Comparison of ENCODE assay signal across 10 cellular contexts in the genomic region with DNA sequence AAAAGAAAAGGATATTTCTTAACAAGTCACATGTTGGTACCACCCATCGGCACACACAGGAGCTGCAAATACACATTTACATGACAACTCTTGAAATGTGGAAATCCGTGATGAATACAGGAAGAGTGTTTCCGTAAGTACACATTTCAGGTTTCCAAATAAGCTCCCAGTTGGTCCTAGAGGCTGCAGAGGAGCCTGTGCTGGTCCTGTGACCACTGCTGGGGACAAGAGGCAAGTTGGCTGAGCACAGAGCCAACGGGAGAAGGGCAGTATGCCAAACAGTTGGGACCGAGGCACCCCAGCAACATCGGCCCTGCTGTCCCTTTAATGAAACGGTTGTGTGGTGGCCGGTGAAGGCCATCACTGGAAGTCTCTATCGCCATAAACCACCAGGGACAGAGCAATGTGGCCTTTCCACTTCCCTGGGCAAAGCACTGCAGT. TPM values are rescaled to one million over a fixed set of nuclear protein-coding genes. Genes with fewer than 3 reads are reported as not detected.
DNase-seq lines count a peak whose midpoint lies in the region; ATAC-seq and TF ChIP-seq lines count a peak whose summit lies in the region.
"Had no signal": no experiment of that assay in that cellular context is flagged by ENCODE, and none has a peak within 500 bp of the region (broad histone marks: within the 10 kb centered on the region; RNA-seq: fewer than 3 reads in every experiment).

No MANE protein-coding gene starts in this region.

- H4K20me1 ChIP-seq in OCI-LY3 (ENCODE audit: insufficient read depth, low read length), result no peaks in the 10 kb centered on the region

- no peak for TF ChIP-seq CTCF in OCI-LY3 (IDR thresholded peaks at IDR 0.05; ENCODE audit: low read depth, low read length)
- no peak for TF ChIP-seq CTCF in esophagus muscularis mucosa (IDR thresholded peaks at IDR 0.05)
- no peak for TF ChIP-seq CTCF in psoas muscle (IDR thresholded peaks at IDR 0.05)

- H3K27me3 ChIP-seq in OCI-LY3 (ENCODE audit: low read depth, low read length), result no peaks in the 10 kb centered on the region
- no peaks in the 10 kb centered on the region for H3K27me3 ChIP-seq in esophagus muscularis mucosa
- H3K27me3 ChIP-seq in psoas muscle (ENCODE audit: insufficient read depth in 3 of 3, low read length in 2 of 3), result no peaks in the 10 kb centered on the region

- 61% methylated on average over 5 of the region's 9 CpGs for WGBS in esophagus muscularis mucosa
- 23 to 43% (median 28%) methylated on average over 9 of the region's 9 CpGs for WGBS in psoas muscle, 3 donors

- no peak overlapping the region for H2AFZ ChIP-seq in OCI-LY3 (ENCODE audit: low read depth, low read length)

- in situ Hi-C loops in G401 (cut with HindIII; ENCODE audit: low sequenced_read_pairs), result no loop called here

- H3K4me1 ChIP-seq in OCI-LY3 (ENCODE audit: low read length), result peaks cover 54% of the 10 kb centered on the region
- H3K4me1 ChIP-seq in esophagus muscularis mucosa, result peaks cover 50 to 77% (median 63%) of the 10 kb centered on the region in 4 donors
- peaks cover 51% of the 10 kb centered on the region for H3K4me1 ChIP-seq in psoas muscle

- H3K9me3 ChIP-seq in OCI-LY3 (ENCODE audit: insufficient read depth, low read length) (no peaks in the 10 kb centered on the region), esophagus muscularis mucosa (no peaks in the 10 kb centered on the region), psoas muscle (no peaks in the 10 kb centered on the region)

- intact Hi-C loops in esophagus muscularis mucosa (cut with DNase I) (no loop called here), psoas muscle (cut with DNase I) (no loop called here)

- peak overlapping the region; percentile 66 for H3K27ac ChIP-seq in OCI-LY3 (ENCODE audit: low read length)
- H3K27ac ChIP-seq in esophagus muscularis mucosa (replicated peaks in 1 of 4), result peak overlapping the region in 3 of 4 donors; percentile 4 to 42 (median 26)
- peak overlapping the region; percentile 21 for H3K27ac ChIP-seq in psoas muscle

- H3K9ac ChIP-seq in OCI-LY3 (ENCODE audit: low read length), result peak overlapping the region; percentile 41

- H3K4me3 ChIP-seq in OCI-LY3 (ENCODE audit: low read length), result peak overlapping the region; percentile 43
- H3K4me3 ChIP-seq in esophagus muscularis mucosa, result no peak overlapping the region
- no peak overlapping the region for H3K4me3 ChIP-seq in psoas muscle

- H3K79me2 ChIP-seq in OCI-LY3 (ENCODE audit: low read length), result peaks cover 5% of the 10 kb centered on the region; the same call in 1 of the 2 replicates

- peaks cover 9% of the 10 kb centered on the region for H3K36me3 ChIP-seq in OCI-LY3 (replicated peaks; ENCODE audit: low read depth, low read length)
- peaks cover 5 to 35% (median 25%) of the 10 kb centered on the region in 4 donors for H3K36me3 ChIP-seq in esophagus muscularis mucosa
- H3K36me3 ChIP-seq in psoas muscle (ENCODE audit: insufficient read depth in 1 of 2, low read depth in 1 of 2), result peaks cover 0 to 7% of the 10 kb centered on the region in 2 donors

- ATAC-seq in psoas muscle (peak in 2 of 4 donors; percentile 9 to 10), HG03045 (IDR thresholded peaks at IDR 0.05; ENCODE audit: unreplicated experiment) (no peak)

- no peak for TF ChIP-seq POLR2A in esophagus muscularis mucosa (IDR thresholded peaks at IDR 0.05; ENCODE audit: low read depth)

- peak overlapping the region; percentile 75 for H3K4me2 ChIP-seq in OCI-LY3 (ENCODE audit: low read length)

- DNase-seq in G401 (ENCODE audit: low spot score), result peak; percentile 81
- DNase-seq in esophagus muscularis mucosa (ENCODE audit: extremely low spot score), result no peak
- no peak for DNase-seq in psoas muscle
- no peak for DNase-seq in stimulated activated CD4-positive, alpha-beta T cell treated with anti-CD3 and anti-CD28 coated beads, Interleukin-4, amount 100 ng/mL, for 1 hour
- DNase-seq in NCI-H446 (lab: John Stamatoyannopoulos, UW), result no peak
- DNase-seq: HFFc6, NCI-H1105, NCI-H748 treated with DMSO at 0.1 percent for 48 hours had no signal

- TF ChIP-seq EP300 in esophagus muscularis mucosa (IDR thresholded peaks at IDR 0.05), result no peak

RNA-seq across cellular contexts. Expression of a gene that starts 38.5 kb away (rescaled TPM):
- 15.1 and 20.5 TPM in 2 replicates for total RNA-seq in G401 (2014; rRNA removed; shearing (Covaris generic))
- total RNA-seq in esophagus muscularis mucosa (10 to 100 TPM; 38.8 to 63.5 (median 41.4) TPM), psoas muscle (10 to 100 TPM; 19.7 to 36.1 (median 25.8) TPM)
- 10 to 100 TPM; 18.4 to 25.0 (median 20.1) TPM for polyA plus RNA-seq in psoas muscle
